22 cellular contexts compared by ENCODE assay signal in the genomic region with DNA sequence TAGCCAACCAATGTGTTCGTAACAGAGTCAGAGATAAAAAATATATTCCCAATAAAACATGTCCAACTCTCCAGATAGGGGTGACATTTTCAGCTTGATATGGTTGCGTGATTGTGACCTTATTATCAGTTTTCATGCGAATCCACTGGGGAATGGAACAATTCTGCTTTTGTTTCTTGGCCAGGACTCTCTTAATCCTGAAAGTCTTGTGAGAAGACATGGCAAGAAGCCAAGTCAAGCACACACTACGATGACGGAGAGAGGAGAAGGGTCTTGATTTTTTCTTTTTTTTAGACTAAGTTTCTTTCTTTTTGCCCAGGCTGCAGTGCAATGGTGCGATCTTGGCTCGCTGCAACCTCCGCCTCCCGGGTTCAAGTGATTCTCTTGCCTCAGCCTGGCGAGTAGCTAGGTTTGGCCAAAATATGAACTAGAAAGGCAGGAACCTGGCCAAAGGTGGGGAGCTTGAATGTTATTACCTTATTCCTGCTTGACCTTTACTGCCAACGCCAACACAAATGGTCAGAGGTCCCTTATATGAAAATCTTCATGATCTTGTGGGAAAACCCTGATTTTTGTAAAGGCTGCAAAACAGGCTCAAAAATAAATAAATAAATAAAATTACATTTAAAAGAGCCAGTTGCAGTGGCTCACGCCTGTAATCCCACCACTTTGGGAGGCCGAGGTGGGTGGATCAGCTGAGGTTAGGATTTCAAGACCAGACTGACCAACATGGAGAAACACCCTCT. TPM values are rescaled to one million over a fixed set of nuclear protein-coding genes. Genes with fewer than 3 reads are reported as not detected.
DNase-seq lines count a peak whose midpoint lies in the region; ATAC-seq, FAIRE-seq and TF ChIP-seq lines count a peak whose summit lies in the region.
"Had no signal": no experiment of that assay in that cellular context is flagged by ENCODE, and none has a peak within 500 bp of the region (broad histone marks: within the 10 kb centered on the region; RNA-seq: fewer than 3 reads in every experiment).

No MANE protein-coding gene starts in this region.

- 93% methylated on average over 13 of the region's 13 CpGs for WGBS in K562 (ENCODE audit: insufficient coverage, low coverage, missing lambda C conversion rate)
- 80 to 88% methylated on average over 13 of the region's 13 CpGs for WGBS in heart right ventricle, 2 donors

- H3K36me3 ChIP-seq in K562 (ENCODE audit: control insufficient read depth, insufficient read depth, low read length) (peaks cover 32% of the 10 kb centered on the region), heart right ventricle (peaks cover 5 to 53% (median 36%) of the 10 kb centered on the region in 9 donors)

- no TSS peak for BruUV-seq in K562 (replicated peaks; lab: Mats Ljungman, UMichigan)

- no peak for TF ChIP-seq CTCF in K562 (IDR thresholded peaks at IDR 0.05 in 2 of 3, conservative IDR thresholded peaks at IDR 0.05 in 1 of 3; ENCODE audit: insufficient read depth in 2 of 3, low read depth in 1 of 3, low read length in 3 of 3)
- no peak for TF ChIP-seq CTCF in heart right ventricle (IDR thresholded peaks at IDR 0.05)

- H3K9ac ChIP-seq in K562 (ENCODE audit: insufficient read depth in 1 of 2, low read depth in 2 of 2, low read length in 2 of 2), result no peak overlapping the region

- H3K27ac ChIP-seq in K562 (ENCODE audit: extremely low read depth, low read depth, low read length), result no peak overlapping the region
- no peak overlapping the region for H3K27ac ChIP-seq in heart right ventricle
- H3K27ac ChIP-seq: 22Rv1, A549 had no signal

- in situ Hi-C loops in K562 (cut with MboI), result no loop called here

- H3K9me3 Mint-ChIP-seq in activated naive CD4-positive, alpha-beta T cell treated with anti-CD3 and anti-CD28 coated beads, Interleukin-2, amount 50 U/mL, for 72 hours, result peaks cover 36 to 38% of the 10 kb centered on the region in 2 donors

- DNase-seq in DMS 273 (lab: John Stamatoyannopoulos, UW; ENCODE audit: unreplicated experiment) (peak; percentile 4), DMS 273 treated with DMSO at 0.1 percent for 48 hours (lab: John Stamatoyannopoulos, UW) (no peak), COLO829 (ENCODE audit: low spot score) (peak; percentile 13), K562 (ENCODE audit: extremely low read depth in 1 of 4, low spot score in 3 of 4) (no peak), heart right ventricle (no peak)
- DNase-seq in activated naive CD4-positive, alpha-beta T cell treated with anti-CD3 and anti-CD28 coated beads, Interleukin-2, amount 50 U/mL, for 72 hours (ENCODE audit: low spot score in 2 of 2), result no peak
- DNase-seq: AML-193; CD8-positive, alpha-beta T cell; COR-L47; DMS153; DMS79; GDM1; H9; KG1 had no signal

- no peak overlapping the region for H3K4me3 ChIP-seq in K562
- no peak overlapping the region for H3K4me3 ChIP-seq in heart right ventricle
- H3K4me3 ChIP-seq: A549 had no signal

- TF ChIP-seq EP300 in K562 (IDR thresholded peaks at IDR 0.05; ENCODE audit: low read length), result no peak

- H3K79me2 ChIP-seq in K562 (ENCODE audit: control insufficient read depth, insufficient read depth, low read length), result no peaks in the 10 kb centered on the region

- no peak for FAIRE-seq in K562 (lab: Jason Lieb, UNC)
- FAIRE-seq: A549, GM12892, GM18507, H1, HepG2 had no signal

- no peak for TF ChIP-seq POLR2A in K562 (conservative IDR thresholded peaks at IDR 0.05)

- no peak overlapping the region for H2AFZ ChIP-seq in K562 (ENCODE audit: low read depth, low read length)

- no peak for TF ChIP-seq RAD21 in K562 (CRISPR knock-in tag; conservative IDR thresholded peaks at IDR 0.05 in 1 of 2, IDR thresholded peaks at IDR 0.05 in 1 of 2)

- H4K20me1 ChIP-seq in K562 (replicated peaks; ENCODE audit: control insufficient read depth, insufficient read depth, low read length), result no peaks in the 10 kb centered on the region

- no peak overlapping the region for H3K27ac Mint-ChIP-seq in activated naive CD4-positive, alpha-beta T cell treated with anti-CD3 and anti-CD28 coated beads, Interleukin-2, amount 50 U/mL, for 72 hours
- H3K27ac Mint-ChIP-seq: CD8-positive, alpha-beta T cell; H9; IgD-negative memory B cell had no signal

- no peaks in the 10 kb centered on the region for H3K27me3 ChIP-seq in K562 (ENCODE audit: control insufficient read depth in 2 of 2, insufficient read depth in 2 of 2, low read length in 2 of 2)
- H3K27me3 ChIP-seq in heart right ventricle, result no peaks in the 10 kb centered on the region

- H3K36me3 Mint-ChIP-seq in activated naive CD4-positive, alpha-beta T cell treated with anti-CD3 and anti-CD28 coated beads, Interleukin-2, amount 50 U/mL, for 72 hours, result peaks cover 48 to 67% of the 10 kb centered on the region in 2 donors

- no peak overlapping the region for H3K4me2 ChIP-seq in K562 (ENCODE audit: insufficient read depth, low read length)
- H3K4me2 ChIP-seq: A549 had no signal

- H3K9me3 ChIP-seq in K562 (replicated peaks; ENCODE audit: control insufficient read depth, insufficient read depth, low read depth, low read length) (peaks cover 44% of the 10 kb centered on the region), heart right ventricle (peaks cover 0 to 77% (median 30%) of the 10 kb centered on the region in 11 donors)

- H3K4me1 ChIP-seq in K562 (replicated peaks in 1 of 2; ENCODE audit: control insufficient read depth in 2 of 2, insufficient read depth in 2 of 2, low read length in 2 of 2) (0 out of 5 replicates have a peak, but pooled peaks cover 0 to 4% of the 10 kb centered on the region in 2 experiments), heart right ventricle (peaks cover 0 to 11% (median 3%) of the 10 kb centered on the region in 9 donors)
- H3K4me1 ChIP-seq: A549 had no signal

- CTCF ChIA-PET in K562 (lab: Yijun Ruan, JAX; ENCODE audit: low intra/inter-chr PET ratio), result no interaction called here

- ATAC-seq in K562 (no peak), heart right ventricle (no peak), GM21619 (IDR thresholded peaks at IDR 0.05; ENCODE audit: unreplicated experiment) (no peak)
- no peak for ATAC-seq in activated naive CD4-positive, alpha-beta T cell treated with anti-CD3 and anti-CD28 coated beads, Interleukin-2, amount 50 U/mL, for 72 hours
- ATAC-seq: A549; CD8-positive, alpha-beta T cell; HepG2 had no signal

- POLR2A ChIA-PET in K562 (lab: Yijun Ruan, JAX), result no interaction called here

- no peaks in the 10 kb centered on the region for H3K9me1 ChIP-seq in K562 (ENCODE audit: control insufficient read depth, insufficient read depth, low read length)

- intact Hi-C loops in K562 (cut with micrococcal nuclease) (no loop called here), heart right ventricle (cut with DNase I) (no loop called here)

RNA-seq across cellular contexts. Expression of a gene that starts 14.5 kb away (rescaled TPM):
- 30.0 and 80.9 TPM in 2 replicates for total RNA-seq in K562 (2011; cell fraction: chromatin; rRNA removed; ENCODE audit: low replicate concordance)
- total RNA-seq in K562 (2011; cell fraction: nucleolus; rRNA removed), result 20.5 and 22.0 TPM in 2 replicates
- 27.3 and 32.6 TPM in 2 replicates for total RNA-seq in K562 (2011; cell fraction: nucleoplasm; rRNA removed)
- total RNA-seq in K562 (2014; rRNA removed) (10.7 and 11.3 TPM in 2 replicates), K562 (2014; rRNA removed; fragmentation: Illumina TruSeq; extraction: Trizol) (23.4 and 24.0 TPM in 2 replicates), K562 (2015; rRNA removed; fragmentation: Illumina TruSeq; extraction: Trizol) (19.3 and 23.3 TPM in 2 replicates), K562 (2021) (12.0 and 15.5 TPM in 2 replicates), heart right ventricle (10 to 100 TPM in 1 of 10 donors, 1 to 10 TPM in 9; 3.8 to 11.8 (median 5.6) TPM)
- polyA plus RNA-seq in K562 (2011; rRNA removed) (18.0 and 18.8 TPM in 2 replicates), K562 (2014; fragmentation: Illumina TruSeq; extraction: Trizol) (13.0 and 13.1 TPM in 2 replicates), K562 (2014; fragmentation: Nextera tagmentation; extraction: Ambion mirVana) (10 to 100 TPM; 11.1 to 17.0 TPM), K562 (2014; rRNA removed) (6.6 and 8.6 TPM in 2 replicates), heart right ventricle (1 to 10 TPM; 1.6 to 1.9 TPM)
- 4.3 and 9.0 TPM in 2 replicates for polyA plus RNA-seq in K562 (2011; cell fraction: cytosol; rRNA removed)
- polyA plus RNA-seq in K562 (2011; cell fraction: nucleus; rRNA removed), result 11.3 and 15.3 TPM in 2 replicates
- polyA plus RNA-seq in K562 (2012), result 7.6 and 7.8 TPM in 2 replicates
- 30.0 and 35.9 TPM in 2 replicates for polyA minus RNA-seq in K562 (2011; rRNA and poly(A)+ RNA removed)
- 12.1 and 19.6 TPM in 2 replicates for polyA minus RNA-seq in K562 (2011; cell fraction: cytosol; rRNA and poly(A)+ RNA removed)
- polyA minus RNA-seq in K562 (2011; cell fraction: nucleus; rRNA and poly(A)+ RNA removed), result 8.2 and 20.2 TPM in 2 replicates
- 10 to 100 TPM in 1 of 2 donors, 1 to 10 TPM in 1; 7.0 to 13.0 TPM for total RNA-seq in activated naive CD4-positive, alpha-beta T cell treated with anti-CD3 and anti-CD28 coated beads, Interleukin-2, amount 50 U/mL, for 72 hours

RNA-seq across cellular contexts. Expression of a gene that starts 25.0 kb away (rescaled TPM):
- 11.0 and 36.0 TPM in 2 replicates for total RNA-seq in K562 (2011; cell fraction: chromatin; rRNA removed; ENCODE audit: low replicate concordance)
- total RNA-seq in K562 (2011; cell fraction: nucleolus; rRNA removed), result 7.5 and 10.3 TPM in 2 replicates
- total RNA-seq in K562 (2011; cell fraction: nucleoplasm; rRNA removed), result 12.6 and 13.6 TPM in 2 replicates
- total RNA-seq in K562 (2014; rRNA removed), result 6.9 and 8.9 TPM in 2 replicates
- total RNA-seq in K562 (2014; rRNA removed; fragmentation: Illumina TruSeq; extraction: Trizol), result 13.3 and 15.5 TPM in 2 replicates
- total RNA-seq in K562 (2015; rRNA removed; fragmentation: Illumina TruSeq; extraction: Trizol), result 12.1 TPM in 2 replicates
- 8.3 and 10.7 TPM in 2 replicates for total RNA-seq in K562 (2021)
- polyA plus RNA-seq in K562 (2011; rRNA removed), result 9.6 and 12.5 TPM in 2 replicates
- 2.2 and 4.6 TPM in 2 replicates for polyA plus RNA-seq in K562 (2011; cell fraction: cytosol; rRNA removed)
- 7.9 and 8.3 TPM in 2 replicates for polyA plus RNA-seq in K562 (2011; cell fraction: nucleus; rRNA removed)
- polyA plus RNA-seq in K562 (2012), result 7.5 and 8.1 TPM in 2 replicates
- 9.9 and 10.1 TPM in 2 replicates for polyA plus RNA-seq in K562 (2014; fragmentation: Illumina TruSeq; extraction: Trizol)
- polyA plus RNA-seq in K562 (2014; fragmentation: Nextera tagmentation; extraction: Ambion mirVana), result 1 to 10 TPM; 1.6 to 2.7 TPM
- polyA plus RNA-seq in K562 (2014; rRNA removed), result 4.5 and 5.9 TPM in 2 replicates
- polyA minus RNA-seq in K562 (2011; rRNA and poly(A)+ RNA removed), result 40.2 and 44.6 TPM in 2 replicates
- polyA minus RNA-seq in K562 (2011; cell fraction: cytosol; rRNA and poly(A)+ RNA removed), result 10.2 and 14.1 TPM in 2 replicates
- polyA minus RNA-seq in K562 (2011; cell fraction: nucleus; rRNA and poly(A)+ RNA removed), result 7.1 and 13.7 TPM in 2 replicates
- total RNA-seq in activated naive CD4-positive, alpha-beta T cell treated with anti-CD3 and anti-CD28 coated beads, Interleukin-2, amount 50 U/mL, for 72 hours, result 10 to 100 TPM in 1 of 2 donors, 1 to 10 TPM in 1; 4.0 to 11.6 TPM
- total RNA-seq in heart right ventricle, result 1 to 10 TPM in 9 of 10 donors, under 1 TPM in 1; 0.76 to 2.3 (median 1.4) TPM
- polyA plus RNA-seq in heart right ventricle, result 1 to 10 TPM in 1 of 2 donors, under 1 TPM in 1; 0.70 to 1.6 TPM
- polyA plus RNA-seq: A549 had no signal

RNA-seq across cellular contexts. Expression of a gene that starts 50.8 kb away (rescaled TPM):
- 55.5 and 61.4 TPM in 2 replicates for total RNA-seq in K562 (2011; cell fraction: chromatin; rRNA removed; ENCODE audit: low replicate concordance)
- total RNA-seq in K562 (2011; cell fraction: nucleolus; rRNA removed), result 37.0 and 39.7 TPM in 2 replicates
- total RNA-seq in K562 (2011; cell fraction: nucleoplasm; rRNA removed), result 68.2 and 105 TPM in 2 replicates
- total RNA-seq in K562 (2014; rRNA removed) (7.7 and 8.3 TPM in 2 replicates), K562 (2014; rRNA removed; fragmentation: Illumina TruSeq; extraction: Trizol) (14.6 and 16.1 TPM in 2 replicates), K562 (2015; rRNA removed; fragmentation: Illumina TruSeq; extraction: Trizol) (11.4 and 11.7 TPM in 2 replicates), K562 (2021) (11.9 and 14.2 TPM in 2 replicates), heart right ventricle (10 to 100 TPM in 1 of 10 donors, 1 to 10 TPM in 9; 6.3 to 16.3 (median 7.6) TPM)
- polyA plus RNA-seq in K562 (2011; rRNA removed) (25.4 and 25.6 TPM in 2 replicates), K562 (2014; fragmentation: Illumina TruSeq; extraction: Trizol) (8.3 and 11.4 TPM in 2 replicates), K562 (2014; fragmentation: Nextera tagmentation; extraction: Ambion mirVana) (1 to 10 TPM; 5.4 to 6.5 TPM), K562 (2014; rRNA removed) (11.0 and 15.6 TPM in 2 replicates), heart right ventricle (10 to 100 TPM in 1 of 2 donors, 1 to 10 TPM in 1; 2.7 to 10.0 TPM)
- 17.0 and 19.1 TPM in 2 replicates for polyA plus RNA-seq in K562 (2011; cell fraction: cytosol; rRNA removed)
- polyA plus RNA-seq in K562 (2011; cell fraction: nucleus; rRNA removed), result 30.1 and 33.0 TPM in 2 replicates
- polyA plus RNA-seq in K562 (2012), result 6.8 and 8.5 TPM in 2 replicates
- polyA minus RNA-seq in K562 (2011; rRNA and poly(A)+ RNA removed), result 12.1 and 14.5 TPM in 2 replicates
- 8.3 and 17.6 TPM in 2 replicates for polyA minus RNA-seq in K562 (2011; cell fraction: cytosol; rRNA and poly(A)+ RNA removed)
- 12.3 and 13.2 TPM in 2 replicates for polyA minus RNA-seq in K562 (2011; cell fraction: nucleus; rRNA and poly(A)+ RNA removed)
- total RNA-seq in activated naive CD4-positive, alpha-beta T cell treated with anti-CD3 and anti-CD28 coated beads, Interleukin-2, amount 50 U/mL, for 72 hours, result 1 to 10 TPM; 3.1 to 5.2 TPM
- polyA plus RNA-seq: A549, HepG2 had no signal

Comparison
In these comparisons a context has a peak if more than half of its experiments do, and no peak if none do; other contexts are left out.
1. DNase-seq: peak in DMS 273 (single experiment) and COLO829 (single experiment); none in DMS 273 treated with DMSO at 0.1 percent for 48 hours (single experiment), K562 (0 of 4), activated naive CD4-positive, alpha-beta T cell treated with anti-CD3 and anti-CD28 coated beads, Interleukin-2, amount 50 U/mL, for 72 hours (0 of 2) and heart right ventricle (0 of 2).